ENCODE assay signal across 9 cellular contexts in genomic region chr11:2779981-2780849, GRCh38.
DNase-seq lines count a peak whose midpoint lies in the region; ATAC-seq and TF ChIP-seq lines count a peak whose summit lies in the region.
"Had no signal": no experiment of that assay in that cellular context is flagged by ENCODE, and none has a peak within 500 bp of the region (broad histone marks: within the 10 kb centered on the region; RNA-seq: fewer than 3 reads in every experiment).

No MANE protein-coding gene starts in this region.

- no peaks in the 10 kb centered on the region for H3K36me3 ChIP-seq in esophagus squamous epithelium
- no peaks in the 10 kb centered on the region for H3K36me3 ChIP-seq in vagina
- H3K36me3 ChIP-seq: HAP-1 had no signal

- peak; percentile 64 for DNase-seq in Right ventricle myocardium inferior (ENCODE audit: missing footprints)
- no peak for DNase-seq in left ventricle myocardium superior
- no peak for DNase-seq in esophagus squamous epithelium (lab: John Stamatoyannopoulos, UW)
- DNase-seq in osteocyte (ENCODE audit: extremely low spot score, unreplicated experiment): peak; percentile 82
- DNase-seq in vagina (ENCODE audit: extremely low spot score in 2 of 2): peak in 1 of 2 donors; percentile 83
- no peak for DNase-seq in GM10248 (ENCODE audit: extremely low spot score)

- peaks cover 5% of the 10 kb centered on the region for H3K9me3 Mint-ChIP-seq in osteocyte (ENCODE audit: unreplicated experiment)

- no peak overlapping the region for H3K4me3 ChIP-seq in esophagus squamous epithelium
- H3K4me3 ChIP-seq in vagina: no peak overlapping the region
- H3K4me3 ChIP-seq: HAP-1 had no signal

- H3K27ac ChIP-seq in esophagus squamous epithelium (peak overlapping the region; percentile 81 to 88 (median 85)), vagina (peak overlapping the region; percentile 82)

- 67 to 88% methylated on average over 1 to 8 of the region's 23 CpGs for WGBS in esophagus squamous epithelium, 2 donors

- H3K27me3 ChIP-seq in esophagus squamous epithelium (no peaks in the 10 kb centered on the region), vagina (no peaks in the 10 kb centered on the region)

- peaks cover 19 to 51% (median 33%) of the 10 kb centered on the region in 3 donors for H3K4me1 ChIP-seq in esophagus squamous epithelium
- peaks cover 37% of the 10 kb centered on the region for H3K4me1 ChIP-seq in vagina

- no peak overlapping the region for H3K4me3 Mint-ChIP-seq in osteocyte (ENCODE audit: unreplicated experiment)

- ATAC-seq in Right ventricle myocardium inferior (no peak), left ventricle myocardium superior (no peak), HG02642 (IDR thresholded peaks at IDR 0.05; ENCODE audit: poor library complexity, unreplicated experiment) (no peak), HG02870 (IDR thresholded peaks at IDR 0.05; ENCODE audit: unreplicated experiment) (no peak)

- peaks cover 11% of the 10 kb centered on the region for H3K4me1 Mint-ChIP-seq in osteocyte (ENCODE audit: unreplicated experiment)

- no peaks in the 10 kb centered on the region for H3K9me3 ChIP-seq in esophagus squamous epithelium
- H3K9me3 ChIP-seq in vagina: no peaks in the 10 kb centered on the region
- H3K9me3 ChIP-seq: HAP-1 had no signal

- H3K27ac Mint-ChIP-seq in osteocyte (ENCODE audit: unreplicated experiment): no peak overlapping the region

- H3K27me3 Mint-ChIP-seq in osteocyte (ENCODE audit: unreplicated experiment): peaks cover 29% of the 10 kb centered on the region

- no peak for TF ChIP-seq CTCF in esophagus squamous epithelium (IDR thresholded peaks at IDR 0.05)
- no peak for TF ChIP-seq CTCF in osteocyte (IDR thresholded peaks at IDR 0.05)
- TF ChIP-seq CTCF in vagina (IDR thresholded peaks at IDR 0.05): no peak
- no peak for TF ChIP-seq CTCF in GM10248 (IDR thresholded peaks at IDR 0.05; ENCODE audit: control extremely low read depth, extremely low read depth, low read depth, missing control alignments)

- no peaks in the 10 kb centered on the region for H3K36me3 Mint-ChIP-seq in osteocyte (ENCODE audit: unreplicated experiment)

- TF ChIP-seq POLR2A in esophagus squamous epithelium (IDR thresholded peaks at IDR 0.05) (no peak), vagina (IDR thresholded peaks at IDR 0.05) (no peak)

- intact Hi-C loops in Right ventricle myocardium inferior (cut with DNase I) (no loop called here), left ventricle myocardium superior (cut with micrococcal nuclease) (no loop called here), esophagus squamous epithelium (cut with DNase I) (no loop called here), vagina (cut with DNase I) (no loop called here)

- POLR2A ChIA-PET in GM10248 (lab: Yijun Ruan, JAX): no interaction called here

- CTCF ChIA-PET in GM10248 (lab: Yijun Ruan, JAX): no interaction called here

Comparison
In these comparisons a context has a peak if more than half of its experiments do, and no peak if none do; other contexts are left out.
1. DNase-seq: peak in Right ventricle myocardium inferior (single experiment) and osteocyte (single experiment); none in left ventricle myocardium superior (single experiment), esophagus squamous epithelium (single experiment) and GM10248 (single experiment).